9 cellular contexts compared by ENCODE assay signal in the genomic region with DNA sequence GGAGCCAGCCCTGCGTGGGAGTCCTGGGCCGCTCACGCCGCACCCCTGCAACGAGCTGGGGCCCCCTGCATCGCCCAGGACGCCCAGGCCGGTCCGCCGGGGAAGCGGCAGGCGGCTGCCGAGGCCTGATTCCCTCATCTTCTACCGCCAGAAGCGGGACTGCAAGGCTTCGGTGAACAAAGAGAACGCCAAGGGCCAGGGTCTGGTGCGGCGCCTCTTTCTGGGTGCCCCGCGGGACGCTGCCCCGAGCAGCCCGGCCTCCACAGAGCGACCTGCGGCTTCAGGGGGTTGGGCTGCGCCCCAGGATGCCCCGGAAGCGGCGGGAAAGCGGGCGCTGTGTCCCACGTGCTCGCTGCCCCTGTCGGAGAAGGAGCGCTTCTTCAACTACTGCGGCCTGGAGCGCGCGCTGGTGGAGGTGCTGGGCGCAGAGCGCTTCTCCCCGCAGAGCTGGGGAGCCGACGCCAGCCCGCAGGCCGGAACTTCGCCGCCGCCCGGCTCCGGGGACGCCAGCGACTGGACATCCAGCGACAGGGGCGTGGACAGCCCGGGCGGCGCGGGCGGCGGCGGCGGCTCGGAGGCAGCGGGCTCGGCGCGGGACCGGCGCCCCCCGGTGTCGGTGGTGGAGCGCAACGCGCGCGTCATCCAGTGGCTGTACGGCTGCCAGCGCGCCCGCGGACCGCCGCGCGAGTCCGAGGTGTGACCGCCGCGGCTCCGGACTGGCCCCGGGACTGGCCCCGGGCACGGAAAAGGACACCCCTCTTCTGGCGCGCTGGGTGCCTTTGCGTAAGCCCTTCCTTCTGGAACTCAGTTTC. TPM values are rescaled to one million over a fixed set of nuclear protein-coding genes. Genes with fewer than 3 reads are reported as not detected.
DNase-seq lines count a peak whose midpoint lies in the region; ATAC-seq and TF ChIP-seq lines count a peak whose summit lies in the region.
"Had no signal": no experiment of that assay in that cellular context is flagged by ENCODE, and none has a peak within 500 bp of the region (broad histone marks: within the 10 kb centered on the region; RNA-seq: fewer than 3 reads in every experiment).

No MANE protein-coding gene starts in this region.

- CTCF ChIA-PET in HCT116 (lab: Charles Lee) (interaction anchor here (0.8 kb wide), 1 partner anchor 8 kb away, joined by 3 read pairs; a partner anchor contains a TSS), mammary epithelial cell (lab: Charles Lee; ENCODE audit: low non-redundant PET) (no interaction called here)

- H2AFZ ChIP-seq in HCT116 (ENCODE audit: low read depth, low read length, poor library complexity, severe bottlenecking) (peak overlapping the region; percentile 70), mammary epithelial cell (ENCODE audit: low read depth, low read length) (peak overlapping the region; percentile 83)

- H3K9ac ChIP-seq in HCT116 (ENCODE audit: low read length) = peak overlapping the region; percentile 50
- no peak overlapping the region for H3K9ac ChIP-seq in mammary epithelial cell (ENCODE audit: insufficient read depth, low read length)

- in situ Hi-C loops in mammary epithelial cell (cut with MboI; ENCODE audit: low sequenced_read_pairs in 2 of 2) = loop anchor here in 1 of 2 donors (25.0 kb wide), 2 partner anchors 124 to 226 kb away; a partner anchor contains a TSS

- H3K4me2 ChIP-seq in HCT116 (ENCODE audit: low read length) (peak overlapping the region; percentile 94), mammary epithelial cell (ENCODE audit: insufficient read depth, low read depth, low read length) (peak overlapping the region; percentile 93)

- POLR2A ChIA-PET in HCT116 (lab: Charles Lee) = interaction anchor here (1.5 kb wide), 1 partner anchor 8 kb away, joined by 4 read pairs; a partner anchor contains a TSS

- H3K4me3 ChIP-seq in HCT116 (replicated peaks in 1 of 2; ENCODE audit: low read depth in 1 of 2, low read length in 2 of 2) (peak overlapping the region; percentile 35 to 57), mammary epithelial cell (replicated peaks in 1 of 3; ENCODE audit: insufficient read depth in 1 of 3, low read depth in 2 of 3, low read length in 3 of 3) (peak overlapping the region; percentile 27 to 47 (median 43)), skin epidermis (peak overlapping the region; percentile 17 to 47 (median 30))

- H3K27ac ChIP-seq in HCT116 (ENCODE audit: low read depth, low read length) = peak overlapping the region; percentile 37; the same call in 1 of the 2 replicates
- no peak overlapping the region for H3K27ac ChIP-seq in mammary epithelial cell (ENCODE audit: insufficient read depth, low read depth, low read length)
- peak overlapping the region in 9 of 21 experiments; percentile 1 to 51 (median 30) for H3K27ac ChIP-seq in skin epidermis

- dilution Hi-C loops in mammary epithelial cell (cut with HindIII; ENCODE audit: low sequenced_read_pairs) = no loop called here

- H3K9me3 ChIP-seq in HCT116 (ENCODE audit: control insufficient read depth in 1 of 2, insufficient read depth in 1 of 2, low read depth in 1 of 2, low read length in 2 of 2) (no peaks in the 10 kb centered on the region), mammary epithelial cell (replicated peaks; ENCODE audit: insufficient read depth, low read length) (no peaks in the 10 kb centered on the region)

- H3K36me3 ChIP-seq in HCT116 (ENCODE audit: control insufficient read depth in 1 of 2, insufficient read depth in 2 of 2, low read length in 2 of 2) (no peaks in the 10 kb centered on the region), mammary epithelial cell (ENCODE audit: insufficient read depth, low read length) (no peaks in the 10 kb centered on the region)

- no peaks in the 10 kb centered on the region for H3K27me3 ChIP-seq in HCT116 (ENCODE audit: insufficient read depth, low read length)
- H3K27me3 ChIP-seq in mammary epithelial cell (ENCODE audit: insufficient read depth, low read length) = no peaks in the 10 kb centered on the region

- TF ChIP-seq RAD21 in HCT116 (IDR thresholded peaks at IDR 0.05; ENCODE audit: low read depth) = no peak

- ATAC-seq in HCT116 (peak; percentile 56), GM19351 (IDR thresholded peaks at IDR 0.05; ENCODE audit: unreplicated experiment) (no peak), HG02678 (IDR thresholded peaks at IDR 0.05; ENCODE audit: unreplicated experiment) (no peak)

- intact Hi-C loops in HCT116 (cut with micrococcal nuclease) = no loop called here
- intact Hi-C loops in mammary epithelial cell (cut with micrococcal nuclease) = loop anchor here (1.0 to 2.0 kb wide), 2 partner anchors 51 to 125 kb away; a partner anchor contains a TSS

- peak; percentile 49 for DNase-seq in AG08395 (ENCODE audit: low spot score)
- DNase-seq in HCT116 (ENCODE audit: low read depth, low spot score) = no peak
- DNase-seq in SW480 (ENCODE audit: low spot score) = peak; percentile 69
- peak; percentile 47 for DNase-seq in mammary epithelial cell
- peak; percentile 54 for DNase-seq in iPS-NIHi7 (ENCODE audit: extremely low spot score)

- H3K79me2 ChIP-seq in HCT116 (ENCODE audit: insufficient read depth, low read length) = no peaks in the 10 kb centered on the region
- no peaks in the 10 kb centered on the region for H3K79me2 ChIP-seq in mammary epithelial cell (ENCODE audit: insufficient read depth, low read length)

- TF ChIP-seq CTCF in HCT116 (IDR thresholded peaks at IDR 0.05 in 2 of 3, conservative IDR thresholded peaks at IDR 0.05 in 1 of 3; ENCODE audit: borderline replicate concordance in 1 of 3, insufficient read depth in 1 of 3, low read depth in 2 of 3, low read length in 2 of 3) = no peak
- TF ChIP-seq CTCF in mammary epithelial cell (conservative IDR thresholded peaks at IDR 0.05 in 1 of 2, IDR thresholded peaks at IDR 0.05 in 1 of 2; ENCODE audit: extremely low read depth in 1 of 2, insufficient read depth in 1 of 2, low read depth in 1 of 2, low read length in 2 of 2) = peak in 1 of 2 donors; percentile 2

- H3K9me2 ChIP-seq in HCT116 (ENCODE audit: insufficient read depth) = no peaks in the 10 kb centered on the region

- peaks cover 16 to 52% of the 10 kb centered on the region in 2 experiments for H3K4me1 ChIP-seq in HCT116 (ENCODE audit: control insufficient read depth in 1 of 2, insufficient read depth in 2 of 2, low read length in 2 of 2)
- peaks cover 23% of the 10 kb centered on the region for H3K4me1 ChIP-seq in mammary epithelial cell (ENCODE audit: insufficient read depth, low read length)

- RAD21 ChIA-PET in HCT116 (lab: Charles Lee; ENCODE audit: low non-redundant PET in 1 of 2, low total read pairs in 2 of 2, uncharacterized antibody in 2 of 2, unreplicated experiment in 2 of 2) = interaction anchor here in 1 of 2 experiments (0.5 kb wide), 1 partner anchor 1486 kb away, joined by 3 read pairs; no protein-coding TSS in a partner anchor

- WGBS in mammary epithelial cell (ENCODE audit: low coverage, missing lambda C conversion rate) = 12% methylated on average over 13 of the region's 98 CpGs

- BruUV-seq in HCT116 (replicated peaks; lab: Mats Ljungman, UMichigan) (no TSS peak), mammary epithelial cell (replicated peaks; lab: Mats Ljungman, UMichigan) (no TSS peak)

- TF ChIP-seq POLR2A in HCT116 (IDR thresholded peaks at IDR 0.05; ENCODE audit: borderline replicate concordance, extremely low read depth, insufficient read depth, insufficient read length) = no peak

- H4K20me1 ChIP-seq in HCT116 (ENCODE audit: insufficient read depth) = no peaks in the 10 kb centered on the region
- H4K20me1 ChIP-seq in mammary epithelial cell (ENCODE audit: insufficient read depth, low read length) = no peaks in the 10 kb centered on the region

TF ChIP-seq in HCT116, 20 proteins besides CTCF, POLR2A, EP300 and RAD21 (continues in another document):
- TF ChIP-seq CBX3 (IDR thresholded peaks at IDR 0.05; ENCODE audit: low read depth) (no peak), FOSL1 (IDR thresholded peaks at IDR 0.05; ENCODE audit: low read depth) (no peak), EZH2 (IDR thresholded peaks at IDR 0.05) (no peak)
- TF ChIP-seq, protein P1, sequence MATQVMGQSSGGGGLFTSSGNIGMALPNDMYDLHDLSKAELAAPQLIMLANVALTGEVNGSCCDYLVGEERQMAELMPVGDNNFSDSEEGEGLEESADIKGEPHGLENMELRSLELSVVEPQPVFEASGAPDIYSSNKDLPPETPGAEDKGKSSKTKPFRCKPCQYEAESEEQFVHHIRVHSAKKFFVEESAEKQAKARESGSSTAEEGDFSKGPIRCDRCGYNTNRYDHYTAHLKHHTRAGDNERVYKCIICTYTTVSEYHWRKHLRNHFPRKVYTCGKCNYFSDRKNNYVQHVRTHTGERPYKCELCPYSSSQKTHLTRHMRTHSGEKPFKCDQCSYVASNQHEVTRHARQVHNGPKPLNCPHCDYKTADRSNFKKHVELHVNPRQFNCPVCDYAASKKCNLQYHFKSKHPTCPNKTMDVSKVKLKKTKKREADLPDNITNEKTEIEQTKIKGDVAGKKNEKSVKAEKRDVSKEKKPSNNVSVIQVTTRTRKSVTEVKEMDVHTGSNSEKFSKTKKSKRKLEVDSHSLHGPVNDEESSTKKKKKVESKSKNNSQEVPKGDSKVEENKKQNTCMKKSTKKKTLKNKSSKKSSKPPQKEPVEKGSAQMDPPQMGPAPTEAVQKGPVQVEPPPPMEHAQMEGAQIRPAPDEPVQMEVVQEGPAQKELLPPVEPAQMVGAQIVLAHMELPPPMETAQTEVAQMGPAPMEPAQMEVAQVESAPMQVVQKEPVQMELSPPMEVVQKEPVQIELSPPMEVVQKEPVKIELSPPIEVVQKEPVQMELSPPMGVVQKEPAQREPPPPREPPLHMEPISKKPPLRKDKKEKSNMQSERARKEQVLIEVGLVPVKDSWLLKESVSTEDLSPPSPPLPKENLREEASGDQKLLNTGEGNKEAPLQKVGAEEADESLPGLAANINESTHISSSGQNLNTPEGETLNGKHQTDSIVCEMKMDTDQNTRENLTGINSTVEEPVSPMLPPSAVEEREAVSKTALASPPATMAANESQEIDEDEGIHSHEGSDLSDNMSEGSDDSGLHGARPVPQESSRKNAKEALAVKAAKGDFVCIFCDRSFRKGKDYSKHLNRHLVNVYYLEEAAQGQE (IDR thresholded peaks at IDR 0.05; ENCODE audit: low read depth) = no peak

RNA-seq across cellular contexts. Expression of a gene that starts 2.7 kb away (rescaled TPM):
- total RNA-seq in HCT116 (2021; ENCODE audit: unreplicated experiment) (0.34 TPM), mammary epithelial cell (not detected)
- polyA plus RNA-seq in HCT116 (2012) = 0.10 and 0.18 TPM in 2 replicates
- not detected for polyA plus RNA-seq in mammary epithelial cell
- not detected for polyA minus RNA-seq in mammary epithelial cell
- total RNA-seq: renal cortical epithelial cell had no signal

RNA-seq across cellular contexts. Expression of a gene that starts 7.1 kb away (rescaled TPM):
- total RNA-seq in HCT116 (2021; ENCODE audit: unreplicated experiment) = not detected
- not detected in 2 replicates for polyA plus RNA-seq in HCT116 (2012)
- total RNA-seq in mammary epithelial cell = not detected
- polyA plus RNA-seq in mammary epithelial cell = not detected
- not detected for polyA minus RNA-seq in mammary epithelial cell
- total RNA-seq: renal cortical epithelial cell had no signal

RNA-seq across cellular contexts. Expression of a gene that starts 8.1 kb away (rescaled TPM):
- 62.4 TPM for total RNA-seq in HCT116 (2021; ENCODE audit: unreplicated experiment)
- polyA plus RNA-seq in HCT116 (2012) = 87.9 and 95.9 TPM in 2 replicates
- total RNA-seq in mammary epithelial cell = 10 to 100 TPM; 31.5 to 41.5 TPM
- 61.2 TPM for polyA plus RNA-seq in mammary epithelial cell
- polyA minus RNA-seq in mammary epithelial cell = 20.1 TPM

RNA-seq across cellular contexts. Expression of a gene that starts 10.0 kb away (rescaled TPM):
- total RNA-seq in HCT116 (2021; ENCODE audit: unreplicated experiment) = not detected
- polyA plus RNA-seq in HCT116 (2012) = 0.71 and 0.83 TPM in 2 replicates
- under 1 TPM in 1 of 2 donors, not detected in 1; 0.50 TPM for total RNA-seq in mammary epithelial cell
- not detected for polyA plus RNA-seq in mammary epithelial cell
- not detected for polyA minus RNA-seq in mammary epithelial cell
- total RNA-seq: renal cortical epithelial cell had no signal

RNA-seq across cellular contexts. Expression of a gene that starts 15.7 kb away (rescaled TPM):
- total RNA-seq in HCT116 (2021; ENCODE audit: unreplicated experiment) = 26.6 TPM
- polyA plus RNA-seq in HCT116 (2012) = 26.1 and 28.2 TPM in 2 replicates
- 10 to 100 TPM; 26.0 to 38.2 TPM for total RNA-seq in mammary epithelial cell
- 20.8 TPM for polyA plus RNA-seq in mammary epithelial cell
- 67.1 TPM for polyA minus RNA-seq in mammary epithelial cell
